In genomic region chr5:116296335-116297072, GRCh38 we compare ENCODE assay signal across 16 cellular contexts.
DNase-seq lines count a peak whose midpoint lies in the region; ATAC-seq, FAIRE-seq and TF ChIP-seq lines count a peak whose summit lies in the region.
"Had no signal": no experiment of that assay in that cellular context is flagged by ENCODE, and none has a peak within 500 bp of the region (broad histone marks: within the 10 kb centered on the region; RNA-seq: fewer than 3 reads in every experiment).

No MANE protein-coding gene starts in this region.

- H3K27me3 ChIP-seq in small intestine (ENCODE audit: control insufficient read depth in 2 of 2, insufficient read depth in 2 of 2, low read length in 2 of 2), result no peaks in the 10 kb centered on the region

- H3K4me3 Mint-ChIP-seq in nephron (no peak overlapping the region), osteocyte (ENCODE audit: unreplicated experiment) (no peak overlapping the region)
- H3K4me3 Mint-ChIP-seq: CD14-positive monocyte, H9 had no signal

- peaks cover 42% of the 10 kb centered on the region for H3K36me3 Mint-ChIP-seq in nephron (ENCODE audit: low read depth)
- H3K36me3 Mint-ChIP-seq in osteocyte (ENCODE audit: unreplicated experiment), result peaks cover 17% of the 10 kb centered on the region

- H3K4me1 Mint-ChIP-seq in nephron, result peaks cover 20% of the 10 kb centered on the region
- peaks cover 12% of the 10 kb centered on the region for H3K4me1 Mint-ChIP-seq in osteocyte (ENCODE audit: unreplicated experiment)

- DNase-seq in left lobe of liver (ENCODE audit: low spot score) (no peak), small intestine (no peak), osteocyte (ENCODE audit: extremely low spot score, unreplicated experiment) (no peak)
- DNase-seq: Calu3, DMS 273 treated with DMSO at 0.1 percent for 48 hours, GOT3, H9, IMR-90, KBM-7 had no signal

- no peak overlapping the region for H3K4me3 ChIP-seq in small intestine (ENCODE audit: low read depth in 1 of 2, low read length in 2 of 2)

- H3K27me3 Mint-ChIP-seq in nephron (ENCODE audit: low read depth), result no peaks in the 10 kb centered on the region
- H3K27me3 Mint-ChIP-seq in osteocyte (ENCODE audit: unreplicated experiment), result no peaks in the 10 kb centered on the region

- ATAC-seq in left lobe of liver, result peak; percentile 84
- ATAC-seq in HG02981 (IDR thresholded peaks at IDR 0.05; ENCODE audit: unreplicated experiment), result no peak
- no peak for ATAC-seq in GM21381 (IDR thresholded peaks at IDR 0.05; ENCODE audit: unreplicated experiment)
- no peak for ATAC-seq in HG02610 (IDR thresholded peaks at IDR 0.05; ENCODE audit: unreplicated experiment)

- H3K27ac ChIP-seq in small intestine (ENCODE audit: low read depth in 1 of 2, low read length in 1 of 2), result no peak overlapping the region
- H3K27ac ChIP-seq: HL-60 had no signal

- FAIRE-seq in endometrium (lab: Jason Lieb, UNC) (peak; percentile 4), small intestine (lab: Jason Lieb, UNC) (peak; percentile 36)

- no peaks in the 10 kb centered on the region for H3K9me3 ChIP-seq in small intestine (ENCODE audit: control insufficient read depth, low read depth)

- TF ChIP-seq CTCF in nephron (IDR thresholded peaks at IDR 0.05; ENCODE audit: unreplicated experiment in 3 of 3) (no peak), osteocyte (IDR thresholded peaks at IDR 0.05) (no peak)

- no peaks in the 10 kb centered on the region for H3K4me1 ChIP-seq in small intestine (ENCODE audit: control insufficient read depth in 2 of 2, insufficient read depth in 1 of 2, low read depth in 1 of 2, low read length in 1 of 2)

- WGBS in small intestine, 3 donors, result 70 to 84% (median 74%) methylated on average over 4 of the region's 4 CpGs

- H3K9me3 Mint-ChIP-seq in nephron, result peaks cover 13% of the 10 kb centered on the region
- H3K9me3 Mint-ChIP-seq in osteocyte (ENCODE audit: unreplicated experiment), result peaks cover 20% of the 10 kb centered on the region
- H3K9me3 Mint-ChIP-seq: H9 had no signal

- peaks cover 5 to 6% of the 10 kb centered on the region in 2 donors for H3K36me3 ChIP-seq in small intestine (ENCODE audit: control insufficient read depth in 2 of 2, insufficient read depth in 2 of 2, low read length in 2 of 2)

- H3K27ac Mint-ChIP-seq in nephron, result peak overlapping the region; percentile 23 to 71 (median 52)
- no peak overlapping the region for H3K27ac Mint-ChIP-seq in osteocyte (ENCODE audit: unreplicated experiment)
- H3K27ac Mint-ChIP-seq: CD14-positive monocyte, H9 had no signal
